ENCODE assay signal across 13 cellular contexts in genomic region chr9:105290401-105290800, GRCh38. TPM values are rescaled to one million over a fixed set of nuclear protein-coding genes. Genes with fewer than 3 reads are reported as not detected.
DNase-seq lines count a peak whose midpoint lies in the region; TF ChIP-seq lines count a peak whose summit lies in the region.
"Had no signal": no experiment of that assay in that cellular context is flagged by ENCODE, and none has a peak within 500 bp of the region (broad histone marks: within the 10 kb centered on the region; RNA-seq: fewer than 3 reads in every experiment).

No MANE protein-coding gene starts in this region.

- H3K27ac ChIP-seq in SK-N-MC (0 out of 2 replicates have a peak overlapping the region, but pooled peaks have one; percentile 39), suprapubic skin (peak overlapping the region; percentile 27), thyroid gland (no peak overlapping the region)

- DNase-seq in NCI-H82 (lab: John Stamatoyannopoulos, UW) (peak; percentile 56), NCI-H82 treated with DMSO at 0.1 percent for 48 hours (lab: John Stamatoyannopoulos, UW; ENCODE audit: unreplicated experiment) (no peak), SK-N-MC (ENCODE audit: low read depth, low spot score) (no peak), fibroblast of pulmonary artery (ENCODE audit: low read depth) (peak; percentile 65), suprapubic skin (ENCODE audit: low spot score in 2 of 2) (no peak), islet precursor cell (no peak), thyroid gland (no peak), immature natural killer cell (no peak)
- DNase-seq: activated CD4-positive, alpha-beta T cell treated with anti-CD3 and anti-CD28 coated beads for 4 hours; activated naive CD4-positive, alpha-beta T cell; NCI-H1048; stimulated activated CD4-positive, alpha-beta T cell treated with anti-CD3 and anti-CD28 coated beads, Interleukin-2, amount 100 ng/mL, for 24 hours had no signal

- intact Hi-C loops in thyroid gland (cut with DNase I): no loop called here

- no peak overlapping the region for H3K27ac Mint-ChIP-seq in immature natural killer cell
- H3K27ac Mint-ChIP-seq: nephron had no signal

- H3K4me1 Mint-ChIP-seq in immature natural killer cell: peaks cover 8 to 13% of the 10 kb centered on the region in 2 donors

- TF ChIP-seq CTCF in fibroblast of pulmonary artery (IDR thresholded peaks at IDR 0.05; ENCODE audit: low read length, missing control alignments): no peak
- TF ChIP-seq CTCF in suprapubic skin (IDR thresholded peaks at IDR 0.05): no peak
- TF ChIP-seq CTCF in thyroid gland (IDR thresholded peaks at IDR 0.05): no peak

- H3K27me3 ChIP-seq in suprapubic skin (no peaks in the 10 kb centered on the region), thyroid gland (no peaks in the 10 kb centered on the region)

- no peaks in the 10 kb centered on the region for H3K9me3 Mint-ChIP-seq in immature natural killer cell
- H3K9me3 Mint-ChIP-seq: nephron had no signal

- WGBS in suprapubic skin: 20% methylated on average over 1 of the region's 1 CpG
- WGBS in thyroid gland, 2 donors: 61 to 64% methylated on average over 1 of the region's 1 CpG

- H3K36me3 ChIP-seq in SK-N-MC (ENCODE audit: insufficient read depth, low read length): no peaks in the 10 kb centered on the region
- no peaks in the 10 kb centered on the region for H3K36me3 ChIP-seq in suprapubic skin
- H3K36me3 ChIP-seq in thyroid gland: no peaks in the 10 kb centered on the region

- H3K27me3 Mint-ChIP-seq in immature natural killer cell (ENCODE audit: low read depth in 3 of 3): peaks cover 0 to 3% (median 0%) of the 10 kb centered on the region in 3 donors

- H3K9ac ChIP-seq in SK-N-MC (ENCODE audit: insufficient read length): no peak overlapping the region

- H3K4me3 Mint-ChIP-seq in immature natural killer cell: no peak overlapping the region
- H3K4me3 Mint-ChIP-seq: nephron had no signal

- H3K9me3 ChIP-seq in SK-N-MC (ENCODE audit: low read depth, low read length) (no peaks in the 10 kb centered on the region), suprapubic skin (no peaks in the 10 kb centered on the region), thyroid gland (no peaks in the 10 kb centered on the region)

- no peak for TF ChIP-seq EP300 in suprapubic skin (IDR thresholded peaks at IDR 0.05)

- H3K4me3 ChIP-seq in SK-N-MC (no peak overlapping the region), fibroblast of pulmonary artery (replicated peaks; ENCODE audit: low read depth, low read length) (no peak overlapping the region), suprapubic skin (no peak overlapping the region), thyroid gland (replicated peaks in 1 of 3) (no peak overlapping the region)

- TF ChIP-seq POLR2A in suprapubic skin (IDR thresholded peaks at IDR 0.05): no peak
- TF ChIP-seq POLR2A in thyroid gland (IDR thresholded peaks at IDR 0.05): no peak

- H3K36me3 Mint-ChIP-seq in immature natural killer cell: no peaks in the 10 kb centered on the region

- peaks cover 39% of the 10 kb centered on the region for H3K4me1 ChIP-seq in suprapubic skin
- H3K4me1 ChIP-seq in thyroid gland: peaks cover 0 to 31% of the 10 kb centered on the region in 2 donors

RNA-seq across cellular contexts. Expression of gene SLC44A1, which starts 46.0 kb away (rescaled TPM):
- total RNA-seq in suprapubic skin (10 to 100 TPM; 36.2 to 79.0 (median 57.2) TPM), thyroid gland (100 to 1,000 TPM; 102 to 144 (median 132) TPM)
- 10 to 100 TPM; 13.1 to 30.9 (median 25.0) TPM for polyA plus RNA-seq in immature natural killer cell

Comparison
In these comparisons a context has a peak if more than half of its experiments do, and no peak if none do; other contexts are left out.
1. DNase-seq: peak in NCI-H82 (single experiment) and fibroblast of pulmonary artery (single experiment); none in NCI-H82 treated with DMSO at 0.1 percent for 48 hours (single experiment), SK-N-MC (single experiment), suprapubic skin (0 of 2), islet precursor cell (single experiment), thyroid gland (0 of 2) and immature natural killer cell (0 of 3).
2. H3K27ac ChIP-seq: peak in SK-N-MC (single experiment) and suprapubic skin (single experiment); none in thyroid gland (0 of 3).